In the genomic region with DNA sequence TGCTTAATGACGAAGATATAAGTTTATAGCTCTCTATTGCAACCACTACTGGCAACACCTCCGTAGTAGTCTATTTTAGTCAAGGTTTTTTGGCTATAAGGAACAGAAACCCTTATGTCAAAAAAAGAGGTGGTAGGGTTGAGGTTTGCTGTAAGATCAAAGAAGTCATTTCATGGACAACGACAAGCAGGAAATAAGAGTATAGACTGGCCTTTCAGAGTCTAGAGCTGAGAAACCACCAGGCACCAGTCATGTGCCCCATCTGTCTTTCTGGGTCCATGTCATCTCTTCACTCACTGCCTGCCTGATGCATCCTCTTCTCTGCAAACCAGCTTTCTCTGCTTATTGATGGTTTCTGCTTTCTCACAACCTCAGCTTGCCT, we compare ENCODE assay signal across 9 cellular contexts. TPM values are rescaled to one million over a fixed set of nuclear protein-coding genes. Genes with fewer than 3 reads are reported as not detected.
DNase-seq lines count a peak whose midpoint lies in the region; ATAC-seq, FAIRE-seq and TF ChIP-seq lines count a peak whose summit lies in the region.
"Had no signal": no experiment of that assay in that cellular context is flagged by ENCODE, and none has a peak within 500 bp of the region (broad histone marks: within the 10 kb centered on the region; RNA-seq: fewer than 3 reads in every experiment).

No MANE protein-coding gene starts in this region.

- no peak overlapping the region for H3K9ac ChIP-seq in GM12878 (ENCODE audit: control insufficient read depth, insufficient read depth, low read length)

- no TSS peak for BruUV-seq in GM12878 (replicated peaks; lab: Mats Ljungman, UMichigan)

- POLR2A ChIA-PET in GM12878 (lab: Charles Lee), result interaction anchor here (1.6 kb wide), 1 partner anchor 41 kb away, joined by 5 read pairs; no protein-coding TSS in a partner anchor

- peak; percentile 94 for ATAC-seq in GM21360 (IDR thresholded peaks at IDR 0.05; ENCODE audit: unreplicated experiment)
- ATAC-seq in HG03457 (IDR thresholded peaks at IDR 0.05; ENCODE audit: unreplicated experiment), result peak; percentile 81
- ATAC-seq in GM12878, result peak; percentile 96
- ATAC-seq in GM18873 (IDR thresholded peaks at IDR 0.05; ENCODE audit: low FRiP score, unreplicated experiment), result no peak
- no peak for ATAC-seq in aorta (ENCODE audit: low FRiP score)

- H3K4me1 ChIP-seq in GM12878 (ENCODE audit: control insufficient read depth, insufficient read depth, low read length) (peaks cover 30% of the 10 kb centered on the region), aorta (ENCODE audit: control insufficient read depth in 1 of 2, insufficient read depth in 2 of 2, low read length in 2 of 2) (peaks cover 0 to 3% of the 10 kb centered on the region in 2 donors)

- RAD21 ChIA-PET in GM12878 (lab: Charles Lee; ENCODE audit: unreplicated experiment), result interaction anchor here (0.9 to 1.9 kb wide), 8 partner anchors 13 to 1183 kb away, joined by 3 to 11 read pairs (median 5); no protein-coding TSS in a partner anchor

- peak; percentile 76 for FAIRE-seq in GM12891 (lab: Jason Lieb, UNC)
- FAIRE-seq in GM12878 (lab: Jason Lieb, UNC), result peak; percentile 99

- no peaks in the 10 kb centered on the region for H4K20me1 ChIP-seq in GM12878 (ENCODE audit: control insufficient read depth, insufficient read depth)

- WGBS in GM12878 (ENCODE audit: insufficient coverage, insufficient replicate concordance, low lambda C conversion rate, missing lambda C conversion rate), result 2% methylated on average over 3 of the region's 3 CpGs
- 87 to 90% methylated on average over 3 of the region's 3 CpGs for WGBS in aorta, 2 donors

- TF ChIP-seq RAD21 in GM12878 (IDR thresholded peaks at IDR 0.05; ENCODE audit: insufficient read depth, low read depth, low read length), result no peak

- peak; percentile 92 to 94 for TF ChIP-seq EP300 in GM12878 (IDR thresholded peaks at IDR 0.05; ENCODE audit: borderline replicate concordance in 1 of 2, control insufficient read depth in 1 of 2, low read depth in 2 of 2, low read length in 2 of 2)

- SMC1A ChIA-PET in GM12878 (lab: Charles Lee; ENCODE audit: uncharacterized antibody, unreplicated experiment), result interaction anchor here (1.0 to 5.9 kb wide), 12 partner anchors 14 to 250 kb away, joined by 3 to 44 read pairs (median 5); no protein-coding TSS in a partner anchor

- H3K4me2 ChIP-seq in GM12878 (ENCODE audit: control insufficient read depth, insufficient read depth), result peak overlapping the region; percentile 88

- H3K79me2 ChIP-seq in GM12878 (ENCODE audit: control insufficient read depth, insufficient read depth, low read length), result no peaks in the 10 kb centered on the region

- in situ Hi-C loops in GM12878 (cut with MboI), result no loop called here

- H3K4me3 ChIP-seq in GM12878, result no peak overlapping the region
- no peak overlapping the region for H3K4me3 ChIP-seq in aorta (ENCODE audit: low read length in 2 of 2)

- H3K36me3 ChIP-seq in GM12878 (ENCODE audit: control insufficient read depth in 2 of 2, insufficient read depth in 2 of 2, low read length in 1 of 2) (no peaks in the 10 kb centered on the region), aorta (ENCODE audit: control insufficient read depth in 1 of 2, insufficient read depth in 2 of 2, low read length in 1 of 2) (no peaks in the 10 kb centered on the region)

- H3K27me3 ChIP-seq in GM12878 (replicated peaks in 1 of 2; ENCODE audit: control insufficient read depth in 2 of 2, insufficient read depth in 2 of 2, low read length in 1 of 2) (no peaks in the 10 kb centered on the region), aorta (ENCODE audit: control insufficient read depth in 1 of 2, insufficient read depth in 2 of 2, low read length in 1 of 2) (no peaks in the 10 kb centered on the region)

- no peak for TF ChIP-seq CTCF in GM12878 (IDR thresholded peaks at IDR 0.05 in 2 of 3, conservative IDR thresholded peaks at IDR 0.05 in 1 of 3; ENCODE audit: control insufficient read depth in 2 of 3, extremely low read depth in 1 of 3, insufficient read depth in 1 of 3, low read depth in 3 of 3, low read length in 3 of 3)

- H2AFZ ChIP-seq in GM12878 (ENCODE audit: control insufficient read depth, low read depth, low read length), result peak overlapping the region; percentile 18; the same call in 1 of the 2 replicates

- CTCF ChIA-PET in GM12878 (lab: Yijun Ruan, JAX), result interaction anchor here (0.6 to 3.1 kb wide), 11 partner anchors 13 to 935 kb away, joined by 3 to 14 read pairs (median 4); a partner anchor contains a TSS

- 0 out of 2 replicates have a peak overlapping the region, but pooled peaks have one; percentile 29 for H3K27ac ChIP-seq in GM12878 (ENCODE audit: control insufficient read depth, insufficient read depth)
- no peak overlapping the region for H3K27ac ChIP-seq in aorta (ENCODE audit: low read depth in 1 of 2, low read length in 2 of 2)

- no peaks in the 10 kb centered on the region; the same call in 2 of the 3 replicates for H3K9me3 ChIP-seq in GM12878 (replicated peaks; ENCODE audit: control insufficient read depth, insufficient read depth, low read length)
- no peaks in the 10 kb centered on the region for H3K9me3 ChIP-seq in aorta (ENCODE audit: control insufficient read depth, low read length)

- DNase-seq in GM12891 (ENCODE audit: insufficient read length, low spot score) (no peak), GM12878 (ENCODE audit: low read depth, low spot score) (peak; percentile 83), aorta (no peak), SK-N-DZ (ENCODE audit: low spot score) (no peak), putamen (ENCODE audit: low spot score) (no peak)
- DNase-seq: T1000 had no signal

- intact Hi-C loops in GM12878 (cut with micrococcal nuclease; ENCODE audit: unreplicated experiment), result no loop called here
- intact Hi-C loops in aorta (cut with DNase I), result no loop called here

- TF ChIP-seq POLR2A in GM12891 (IDR thresholded peaks at IDR 0.05; ENCODE audit: low read depth, low read length) (no peak), GM12878 (IDR thresholded peaks at IDR 0.05; ENCODE audit: low read depth, low read length) (no peak)

TF ChIP-seq in GM12891, 5 proteins besides CTCF, POLR2A, EP300 and RAD21:
- TF ChIP-seq POU2F2 (IDR thresholded peaks at IDR 0.05; ENCODE audit: low read depth, low read length) (0 out of 2 replicates have a peak, but pooled peaks have one; percentile 33), SPI1 (IDR thresholded peaks at IDR 0.05; ENCODE audit: low read depth, low read length) (peak; percentile 91), TAF1 (IDR thresholded peaks at IDR 0.05; ENCODE audit: low read depth, low read length) (no peak), PAX5 (IDR thresholded peaks at IDR 0.05; ENCODE audit: insufficient read depth, low read length, severe bottlenecking) (no peak)

TF ChIP-seq in GM12878, 131 proteins besides CTCF, POLR2A, EP300 and RAD21 (continues in another document):
- TF ChIP-seq MTA3 (IDR thresholded peaks at IDR 0.05; ENCODE audit: borderline replicate concordance, low read length), result peak; percentile 63; the same call in 1 of the 2 replicates

RNA-seq across cellular contexts. Expression of a gene that starts 42.7 kb away (rescaled TPM):
- polyA plus RNA-seq in GM12891 (2012; ENCODE audit: low read depth, missing spikeins), result 0.24 TPM
- total RNA-seq in GM12878 (2013; cell fraction: nucleolus; rRNA removed), result 0.06 TPM in 1 of 2 replicates, not detected in the other
- total RNA-seq in GM12878 (2014; rRNA removed), result 0.23 TPM in 1 of 2 replicates, not detected in the other
- not detected in 2 replicates for total RNA-seq in GM12878 (2014; rRNA removed; fragmentation: Illumina TruSeq; extraction: Trizol)
- 1.5 and 1.6 TPM in 2 replicates for total RNA-seq in GM12878 (2021)
- polyA plus RNA-seq in GM12878 (2011; ENCODE audit: low read depth), result not detected
- 0.08 and 0.09 TPM in 2 replicates for polyA plus RNA-seq in GM12878 (2011; rRNA removed)
- polyA plus RNA-seq in GM12878 (2011; cell fraction: cytosol; rRNA removed), result 0.20 and 0.30 TPM in 2 replicates
- polyA plus RNA-seq in GM12878 (2011; cell fraction: nucleus; rRNA removed), result 0.16 and 0.19 TPM in 2 replicates
- 0.05 and 0.06 TPM in 2 replicates for polyA plus RNA-seq in GM12878 (2012)
- polyA plus RNA-seq in GM12878 (2014; fragmentation: Illumina TruSeq; extraction: Trizol), result not detected in 2 replicates
- under 1 TPM; under 0.01 to 0.02 TPM for polyA plus RNA-seq in GM12878 (2014; fragmentation: Nextera tagmentation; extraction: Ambion mirVana)
- polyA plus RNA-seq in GM12878 (2014; rRNA removed), result 0.03 TPM in 1 of 2 replicates, not detected in the other
- polyA plus RNA-seq in GM12878 (2016; fragmentation: Nextera tagmentation; extraction: Ambion mirVana), result under 1 TPM; 0.55 to 0.64 TPM
- polyA minus RNA-seq in GM12878 (2011; rRNA and poly(A)+ RNA removed), result 0.73 and 0.77 TPM in 2 replicates
- 1.2 and 1.5 TPM in 2 replicates for polyA minus RNA-seq in GM12878 (2011; cell fraction: cytosol; rRNA and poly(A)+ RNA removed)
- polyA minus RNA-seq in GM12878 (2011; cell fraction: nucleus; rRNA and poly(A)+ RNA removed), result 0.73 and 1.7 TPM in 2 replicates
- total RNA-seq in aorta, result 1,000 to 10,000 TPM in 1 of 2 donors, 100 to 1,000 TPM in 1; 270 to 1,398 TPM
- 10 to 100 TPM in 1 of 2 donors, 1 to 10 TPM in 1; 9.8 to 24.1 TPM for polyA plus RNA-seq in aorta
- 0.24 TPM in 1 of 2 replicates, not detected in the other for polyA plus RNA-seq in SK-N-DZ (2014; cell fraction: cytosol; rRNA removed)
- polyA plus RNA-seq in SK-N-DZ (2014; cell fraction: nucleus; rRNA removed), result not detected in 2 replicates

Comparison
In these comparisons a context has a peak if more than half of its experiments do, and no peak if none do; other contexts are left out.
1. ATAC-seq: peak in GM21360 (single experiment), HG03457 (single experiment) and GM12878 (single experiment); none in GM18873 (single experiment) and aorta (single experiment).
2. RNA of a gene that starts 42.7 kb away (total RNA-seq): 270 to 1,398 TPM in aorta; 0.06 to 1.6 TPM in GM12878; every median in the first group is over 100 times any median in the second.